ENCODE assay signal across 10 cellular contexts in the genomic region with DNA sequence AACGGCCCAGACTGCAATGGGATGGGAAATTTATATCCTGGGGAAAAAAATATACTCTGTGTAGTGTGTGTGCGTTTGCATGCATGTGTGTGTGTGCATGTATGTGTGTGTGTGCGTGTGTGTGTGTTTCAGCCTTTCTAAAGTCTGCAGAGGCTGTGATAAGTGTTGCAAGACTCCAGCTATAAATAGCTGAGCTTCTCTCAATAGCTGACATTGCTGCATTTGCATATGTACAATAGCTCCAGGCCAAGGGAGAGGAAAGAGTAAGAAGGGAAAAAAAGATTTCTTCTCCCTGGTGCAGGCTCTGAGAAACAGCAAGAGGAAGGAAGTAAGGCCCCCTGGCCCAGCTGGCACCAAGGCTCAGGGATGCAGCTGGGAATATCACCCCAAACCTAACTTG.
DNase-seq lines count a peak whose midpoint lies in the region; ATAC-seq, FAIRE-seq and TF ChIP-seq lines count a peak whose summit lies in the region.
"Had no signal": no experiment of that assay in that cellular context is flagged by ENCODE, and none has a peak within 500 bp of the region (broad histone marks: within the 10 kb centered on the region; RNA-seq: fewer than 3 reads in every experiment).

No MANE protein-coding gene starts in this region.

- POLR2A ChIA-PET in AG04449 (lab: Yijun Ruan, JAX), result interaction anchor here (0.8 to 1.0 kb wide), 2 partner anchors 10 to 52 kb away, joined by 4 read pairs; no protein-coding TSS in a partner anchor
- POLR2A ChIA-PET in H1 (lab: Charles Lee; ENCODE audit: partially characterized antibody), result interaction anchor here (1.0 kb wide), 1 partner anchor 11 kb away, joined by 3 read pairs; no protein-coding TSS in a partner anchor

- no peaks in the 10 kb centered on the region for H3K79me1 ChIP-seq in H1 (ENCODE audit: low read depth, low read length)

- H3K27me3 ChIP-seq in H1 (replicated peaks in 1 of 4; ENCODE audit: control insufficient read depth in 3 of 4, extremely low read depth in 1 of 4, insufficient read depth in 3 of 4, low read length in 3 of 4) (no peaks in the 10 kb centered on the region), sigmoid colon (peaks cover 0 to 8% (median 6%) of the 10 kb centered on the region in 3 donors)

- no peak overlapping the region for H3K23ac ChIP-seq in H1 (ENCODE audit: insufficient read length)

- DNase-seq in AG04449 (ENCODE audit: low read depth, low spot score), result peak; percentile 77
- DNase-seq in MV-4-11 (lab: John Stamatoyannopoulos, UW), result peak; percentile 88
- DNase-seq in H1 (ENCODE audit: low read depth in 1 of 2, low spot score in 2 of 2), result no peak
- DNase-seq in kidney tubule cell (ENCODE audit: low spot score), result peak; percentile 13
- DNase-seq in activated CD8-positive, alpha-beta memory T cell treated with anti-CD3 and anti-CD28 coated beads, Interleukin-2, amount 50 U/mL, for 48 hours, result no peak
- no peak for DNase-seq in DMS153 (lab: John Stamatoyannopoulos, UW)
- DNase-seq in sigmoid colon, result no peak
- DNase-seq: activated T-cell treated with anti-CD3 and anti-CD28 coated beads, Interleukin-2, amount 50 U/mL, for 1 hour; T1000 had no signal

- no peak overlapping the region for H3K4ac ChIP-seq in H1 (replicated peaks; ENCODE audit: insufficient read length, low read depth, low read length)

- H3K4me3 ChIP-seq in AG04449 (ENCODE audit: low read depth, low read length), result no peak overlapping the region
- no peak overlapping the region for H3K4me3 ChIP-seq in H1 (ENCODE audit: extremely low read depth in 1 of 4, insufficient read depth in 2 of 4, low read depth in 3 of 4, low read length in 4 of 4)
- H3K4me3 ChIP-seq in sigmoid colon, result no peak overlapping the region

- no peaks in the 10 kb centered on the region for H3K79me2 ChIP-seq in H1 (ENCODE audit: control insufficient read depth in 1 of 2, insufficient read depth in 2 of 2, low read length in 2 of 2)

- no peak overlapping the region for H3K27ac ChIP-seq in H1 (ENCODE audit: low read depth, low read length)
- no peak overlapping the region for H3K27ac ChIP-seq in sigmoid colon

- no peak for FAIRE-seq in H1 (lab: Jason Lieb, UNC)

- no peak overlapping the region for H4K91ac ChIP-seq in H1 (replicated peaks; ENCODE audit: insufficient read length, low read length)

- TF ChIP-seq CTCF in AG04449 (IDR thresholded peaks at IDR 0.05; ENCODE audit: insufficient read depth, low read length, missing control alignments) (no peak), H1 (IDR thresholded peaks at IDR 0.05; ENCODE audit: control extremely low read depth in 1 of 3, insufficient read depth in 1 of 3, low read depth in 1 of 3, low read length in 3 of 3) (no peak), sigmoid colon (IDR thresholded peaks at IDR 0.05) (no peak)

- no peak overlapping the region for H2AK5ac ChIP-seq in H1 (ENCODE audit: low read depth, low read length)

- H4K5ac ChIP-seq in H1 (ENCODE audit: insufficient read length, low read depth, low read length), result no peak overlapping the region

- no peak for ATAC-seq in HG03565 (IDR thresholded peaks at IDR 0.05; ENCODE audit: unreplicated experiment)

- no peak overlapping the region for H2BK15ac ChIP-seq in H1 (ENCODE audit: low read length)

- H3K9me3 ChIP-seq in H1 (ENCODE audit: insufficient read depth in 2 of 2, low read depth in 1 of 2, low read length in 1 of 2), result peaks cover 0 to 8% of the 10 kb centered on the region in 2 experiments; a peak in 2 of 4 replicates
- H3K9me3 ChIP-seq in sigmoid colon, result no peaks in the 10 kb centered on the region

- peak overlapping the region in 1 of 2 experiments; percentile 47; a peak in 1 of 4 replicates for H3K4me2 ChIP-seq in H1 (ENCODE audit: insufficient read depth in 1 of 2, low read depth in 2 of 2, low read length in 2 of 2)

- no peak overlapping the region for H3K56ac ChIP-seq in H1 (replicated peaks; ENCODE audit: insufficient read length, low read depth, low read length)

- no peak overlapping the region for H2BK5ac ChIP-seq in H1 (ENCODE audit: low read depth, low read length)

- H2BK20ac ChIP-seq in H1 (ENCODE audit: low read length), result no peak overlapping the region

- no peak overlapping the region for H2BK120ac ChIP-seq in H1 (replicated peaks; ENCODE audit: low read depth, low read length)

- peaks cover 0 to 7% (median 2%) of the 10 kb centered on the region in 4 experiments; a peak in 3 of 7 replicates for H3K4me1 ChIP-seq in H1 (replicated peaks in 1 of 4; ENCODE audit: control insufficient read depth in 3 of 4, insufficient read depth in 4 of 4, low read length in 3 of 4)
- H3K4me1 ChIP-seq in sigmoid colon, result peaks cover 0 to 31% (median 18%) of the 10 kb centered on the region in 4 donors

- TF ChIP-seq POLR2A in H1 (IDR thresholded peaks at IDR 0.05; ENCODE audit: control extremely low read depth in 1 of 2, low read depth in 2 of 2, low read length in 2 of 2), result no peak
- no peak for TF ChIP-seq POLR2A in sigmoid colon (IDR thresholded peaks at IDR 0.05)

- H3K36me3 ChIP-seq in H1 (ENCODE audit: control insufficient read depth in 2 of 4, insufficient read depth in 4 of 4, low read length in 3 of 4) (no peaks in the 10 kb centered on the region), sigmoid colon (no peaks in the 10 kb centered on the region)

- no peak overlapping the region; a peak in 1 of 7 replicates for H3K9ac ChIP-seq in H1 (replicated peaks in 1 of 4; ENCODE audit: extremely low read depth in 1 of 4, low read depth in 3 of 4, low read length in 3 of 4)

- 74% methylated on average over 3 of the region's 3 CpGs; no CpG with 5 or more reads in 1 of the 2 experiments for WGBS in H1 (ENCODE audit: extremely low coverage in 1 of 2, insufficient coverage in 1 of 2, insufficient read length in 1 of 2, insufficient replicate concordance in 2 of 2, low coverage in 1 of 2, low lambda C conversion rate in 2 of 2, missing lambda C conversion rate in 1 of 2), 2 experiments
- WGBS in sigmoid colon, 2 donors, result 2 to 8% methylated on average over 3 of the region's 3 CpGs

- intact Hi-C loops in sigmoid colon (cut with DNase I), result no loop called here

- CTCF ChIA-PET in AG04449 (lab: Yijun Ruan, JAX), result interaction anchor here (1.0 to 2.0 kb wide), 2 partner anchors 9 to 13 kb away, joined by 3 to 6 read pairs; no protein-coding TSS in a partner anchor
- CTCF ChIA-PET in H1 (lab: Charles Lee; ENCODE audit: partially characterized antibody), result interaction anchor here (0.6 to 4.0 kb wide), 4 partner anchors 9 to 558 kb away, joined by 3 to 15 read pairs (median 3); no protein-coding TSS in a partner anchor

- no peaks in the 10 kb centered on the region for H3K23me2 ChIP-seq in H1 (ENCODE audit: low read depth, low read length)

- H2AFZ ChIP-seq in H1 (ENCODE audit: low read length), result no peak overlapping the region

- no peak overlapping the region for H3K18ac ChIP-seq in H1 (ENCODE audit: extremely low read depth, low read length)

- H2BK12ac ChIP-seq in H1 (ENCODE audit: low read depth, low read length), result no peak overlapping the region

- no peak overlapping the region for H3K14ac ChIP-seq in H1 (ENCODE audit: insufficient read length)

- no peak for TF ChIP-seq RAD21 in H1 (IDR thresholded peaks at IDR 0.05 in 1 of 2, conservative IDR thresholded peaks at IDR 0.05 in 1 of 2; ENCODE audit: low read depth in 2 of 2, low read length in 2 of 2)

- H4K8ac ChIP-seq in H1 (ENCODE audit: extremely low read depth, insufficient read depth, low read length), result no peak overlapping the region

- TF ChIP-seq EP300 in H1 (IDR thresholded peaks at IDR 0.05; ENCODE audit: borderline replicate concordance in 1 of 2, low read depth in 2 of 2, low read length in 2 of 2), result no peak
- no peak for TF ChIP-seq EP300 in sigmoid colon (IDR thresholded peaks at IDR 0.05)

- no peaks in the 10 kb centered on the region for H4K20me1 ChIP-seq in H1 (replicated peaks in 1 of 2; ENCODE audit: control insufficient read depth in 1 of 2, insufficient read depth in 2 of 2, low read length in 2 of 2)

TF ChIP-seq in H1, 55 proteins besides CTCF, POLR2A, EP300 and RAD21:
- TF ChIP-seq RXRA (IDR thresholded peaks at IDR 0.05; ENCODE audit: insufficient read depth, low read depth, low read length) (no peak), CEBPB (IDR thresholded peaks at IDR 0.05; ENCODE audit: low read depth, low read length) (0 out of 2 replicates have a peak, but pooled peaks have one; percentile 26), BACH1 (IDR thresholded peaks at IDR 0.05; ENCODE audit: low read length) (no peak)
TF ChIP-seq in H1: peak in this region for 1.

Comparison
In these comparisons a context has a peak if more than half of its experiments do, and no peak if none do; other contexts are left out.
1. DNase-seq: peak in AG04449 (single experiment), MV-4-11 (single experiment) and kidney tubule cell (single experiment); none in H1 (0 of 2), activated CD8-positive, alpha-beta memory T cell treated with anti-CD3 and anti-CD28 coated beads, Interleukin-2, amount 50 U/mL, for 48 hours (single experiment), DMS153 (single experiment) and sigmoid colon (single experiment).